In genomic region chr14:62921466-62921865, GRCh38 we compare ENCODE assay signal across 24 cellular contexts.
"Had no signal": no experiment of that assay in that cellular context is flagged by ENCODE, and none has a peak within 500 bp of the region (broad histone marks: within the 10 kb centered on the region; RNA-seq: fewer than 3 reads in every experiment).

No MANE protein-coding gene starts in this region.

- H3K4me3 ChIP-seq: colonic mucosa, lower lobe of right lung, pancreas, right lobe of liver, suprapubic skin, transverse colon, vagina had no signal

- H3K4me1 ChIP-seq: colonic mucosa, lower lobe of right lung, pancreas, right lobe of liver, suprapubic skin, transverse colon, vagina had no signal

- H3K36me3 ChIP-seq: colonic mucosa, lower lobe of right lung, pancreas, right lobe of liver, suprapubic skin, transverse colon, vagina had no signal

- FAIRE-seq: keratinocyte, pancreas, small intestine had no signal

- DNase-seq: colonic mucosa; effector CD8-positive, alpha-beta T cell; endodermal cell; left ventricle myocardium superior; lower lobe of right lung; naive thymus-derived CD8-positive, alpha-beta T cell; nephron progenitor cell; nucleus accumbens; pancreas; retina; right lobe of liver; small intestine; stimulated activated CD4-positive, alpha-beta T cell treated with anti-CD3 and anti-CD28 coated beads, Interleukin-12 subunit alpha, Interleukin-12 subunit beta, amount 100 ng/mL, for 4 hours; stimulated activated CD4-positive, alpha-beta T cell treated with anti-CD3 and anti-CD28 coated beads, Interleukin-1b, Interleukin-23, amount 100 ng/mL, for 48 hours; stimulated activated CD4-positive, alpha-beta T cell treated with anti-CD3 and anti-CD28 coated beads, Interleukin-4, amount 100 ng/mL, for 1 hour; stimulated activated CD8-positive, alpha-beta memory T cell treated with anti-CD3 and anti-CD28 coated beads, Interleukin-4, amount 100 ng/mL, for 48 hours; stimulated activated naive CD4-positive, alpha-beta T cell; stimulated activated naive CD8-positive, alpha-beta T cell treated with anti-CD3 and anti-CD28 coated beads, Interleukin-15, amount 100 ng/mL, for 72 hours; transverse colon had no signal

- H3K27me3 ChIP-seq: colonic mucosa, pancreas, right lobe of liver, suprapubic skin, transverse colon, vagina had no signal

- H3K9me3 ChIP-seq: colonic mucosa, lower lobe of right lung, pancreas, right lobe of liver, suprapubic skin, transverse colon, vagina had no signal

- H3K27ac ChIP-seq: colonic mucosa, epithelial cell of prostate, lower lobe of right lung, pancreas, right lobe of liver, suprapubic skin, transverse colon, vagina had no signal

- ATAC-seq: esophagus mucosa; left ventricle myocardium superior; lower lobe of right lung; naive thymus-derived CD8-positive, alpha-beta T cell; pancreas; right lobe of liver; stimulated activated naive CD8-positive, alpha-beta T cell treated with anti-CD3 and anti-CD28 coated beads, Interleukin-15, amount 100 ng/mL, for 72 hours had no signal
